ENCODE assay signal across 15 cellular contexts in genomic region chrX:33726281-33727160, GRCh38.
DNase-seq lines count a peak whose midpoint lies in the region; ATAC-seq and TF ChIP-seq lines count a peak whose summit lies in the region.
"Had no signal": no experiment of that assay in that cellular context is flagged by ENCODE, and none has a peak within 500 bp of the region (broad histone marks: within the 10 kb centered on the region; RNA-seq: fewer than 3 reads in every experiment).

No MANE protein-coding gene starts in this region.

- peaks cover 6 to 10% of the 10 kb centered on the region in 2 experiments for H3K4me1 Mint-ChIP-seq in H9
- H3K4me1 Mint-ChIP-seq in chondrocyte (ENCODE audit: low read depth): peaks cover 12% of the 10 kb centered on the region

- no peaks in the 10 kb centered on the region for H4K20me1 ChIP-seq in H9 (ENCODE audit: control insufficient read depth, insufficient read depth, insufficient read length)

- peak overlapping the region; percentile 70 for H3K4me2 ChIP-seq in H9 (ENCODE audit: insufficient read depth, insufficient read length, low read length)

- H3K79me2 ChIP-seq in H9 (ENCODE audit: insufficient read depth, low read length): no peaks in the 10 kb centered on the region

- H3K27me3 ChIP-seq in H9 (ENCODE audit: insufficient read depth, low read length) (peaks cover 2% of the 10 kb centered on the region; the same call in 1 of the 2 replicates), kidney epithelial cell (ENCODE audit: control insufficient read depth, insufficient read depth, low read length) (peaks cover 2% of the 10 kb centered on the region), sigmoid colon (no peaks in the 10 kb centered on the region), adrenal gland (peaks cover 11% of the 10 kb centered on the region)

- no peak overlapping the region for H3T11ph ChIP-seq in H9 (ENCODE audit: low read length)

- H3K9ac ChIP-seq in H9 (ENCODE audit: extremely low read depth, insufficient read length, low read length): no peak overlapping the region

- H3K4me3 ChIP-seq in coronary artery (peak overlapping the region; percentile 59), kidney epithelial cell (ENCODE audit: low read depth, low read length) (peak overlapping the region; percentile 42), sigmoid colon (peak overlapping the region; percentile 25 to 47 (median 42)), adrenal gland (no peak overlapping the region)

- no peak overlapping the region for H2BK5ac ChIP-seq in H9 (ENCODE audit: insufficient read length, low read length)

- H3K9me3 Mint-ChIP-seq in H9 (peaks cover 0 to 29% of the 10 kb centered on the region in 2 experiments; a peak in 3 of 5 replicates), chondrocyte (ENCODE audit: low read depth) (no peaks in the 10 kb centered on the region)
- H3K9me3 Mint-ChIP-seq: CD8-positive, alpha-beta T cell had no signal

- H3K4me3 Mint-ChIP-seq in H9 (peak overlapping the region; percentile 79 to 80), chondrocyte (ENCODE audit: unreplicated experiment) (no peak overlapping the region)
- H3K4me3 Mint-ChIP-seq: activated CD8-positive, alpha-beta T cell treated with anti-CD3 and anti-CD28 coated beads, Interleukin-2, amount 10 ng/mL, durations not matched to agents 7 days and 5 days; activated naive CD8-positive, alpha-beta T cell; CD8-positive, alpha-beta T cell had no signal

- no peak overlapping the region for H2BK12ac ChIP-seq in H9 (ENCODE audit: insufficient read length, low read depth, low read length)

- H3K4me1 ChIP-seq in H9 (ENCODE audit: insufficient read depth, low read length) (no peaks in the 10 kb centered on the region), sigmoid colon (no peaks in the 10 kb centered on the region), adrenal gland (replicated peaks in 1 of 2) (no peaks in the 10 kb centered on the region)

- no peak overlapping the region for H4K8ac ChIP-seq in H9 (replicated peaks; ENCODE audit: insufficient read length, low read depth, low read length)

- H3K27ac ChIP-seq in H9 (ENCODE audit: insufficient read length, low read depth, low read length) (no peak overlapping the region), coronary artery (no peak overlapping the region), sigmoid colon (peak overlapping the region; percentile 25 to 55 (median 52)), adrenal gland (no peak overlapping the region)
- H3K27ac ChIP-seq: epithelial cell of prostate had no signal

- TF ChIP-seq CTCF in H9 (conservative IDR thresholded peaks at IDR 0.05) (no peak), coronary artery (IDR thresholded peaks at IDR 0.05) (no peak), kidney epithelial cell (IDR thresholded peaks at IDR 0.05; ENCODE audit: insufficient read depth, low read length, poor library complexity, severe bottlenecking) (no peak), sigmoid colon (IDR thresholded peaks at IDR 0.05) (no peak), chondrocyte (IDR thresholded peaks at IDR 0.05) (no peak), adrenal gland (IDR thresholded peaks at IDR 0.05) (no peak)

- no peak overlapping the region for H2BK120ac ChIP-seq in H9 (ENCODE audit: low read depth, low read length, poor library complexity, severe bottlenecking)

- no peaks in the 10 kb centered on the region for H3K36me3 ChIP-seq in kidney epithelial cell (ENCODE audit: control insufficient read depth, insufficient read depth, low read length)
- no peaks in the 10 kb centered on the region for H3K36me3 ChIP-seq in sigmoid colon
- H3K36me3 ChIP-seq in adrenal gland (replicated peaks in 1 of 2): no peaks in the 10 kb centered on the region

- no peak overlapping the region for H2BK15ac ChIP-seq in H9 (ENCODE audit: low read depth, low read length)

- no peak overlapping the region for H3K56ac ChIP-seq in H9 (ENCODE audit: insufficient read length, low read depth, low read length)

- H3K27me3 Mint-ChIP-seq in H9 (ENCODE audit: low read depth) (peaks cover 32% of the 10 kb centered on the region), chondrocyte (ENCODE audit: low read depth) (peaks cover 13% of the 10 kb centered on the region)
- H3K27me3 Mint-ChIP-seq: activated naive CD8-positive, alpha-beta T cell had no signal

- DNase-seq in H9: peak; percentile 27
- DNase-seq in coronary artery (ENCODE audit: low spot score): no peak
- no peak for DNase-seq in kidney epithelial cell (ENCODE audit: low read depth)
- DNase-seq in sigmoid colon: peak; percentile 56
- DNase-seq in SIG-M5 (lab: John Stamatoyannopoulos, UW): no peak
- no peak for DNase-seq in chondrocyte (ENCODE audit: low spot score)
- DNase-seq in adrenal gland: no peak
- DNase-seq: activated CD8-positive, alpha-beta T cell treated with anti-CD3 and anti-CD28 coated beads, Interleukin-2, amount 10 ng/mL, durations not matched to agents 7 days and 5 days; CD8-positive, alpha-beta T cell; KG1; NCI-H446; SW 1271 had no signal

- H4K5ac ChIP-seq in H9 (ENCODE audit: insufficient read length, low read depth, low read length): no peak overlapping the region

- TF ChIP-seq POLR2A in sigmoid colon (IDR thresholded peaks at IDR 0.05) (no peak), adrenal gland (IDR thresholded peaks at IDR 0.05) (no peak)

- no peak overlapping the region for H2BK20ac ChIP-seq in H9 (ENCODE audit: low read depth, low read length, poor library complexity, severe bottlenecking)

- no peak overlapping the region for H2AK5ac ChIP-seq in H9 (ENCODE audit: insufficient read length, low read length)

- no peak overlapping the region for H3K18ac ChIP-seq in H9 (ENCODE audit: insufficient read length, low read depth, low read length)

- H3K23me2 ChIP-seq in H9 (ENCODE audit: insufficient read length, low read depth, low read length, poor library complexity, severe bottlenecking): peaks cover 3% of the 10 kb centered on the region

- no peak for ATAC-seq in HG02885 (IDR thresholded peaks at IDR 0.05; ENCODE audit: poor library complexity, unreplicated experiment)
- ATAC-seq: activated CD8-positive, alpha-beta T cell treated with anti-CD3 and anti-CD28 coated beads, Interleukin-2, amount 10 ng/mL, durations not matched to agents 7 days and 5 days; CD8-positive, alpha-beta T cell had no signal

- WGBS in H9 (ENCODE audit: extremely low coverage, insufficient read length, low lambda C conversion rate): no CpG with 5 or more reads among the region's 45 CpGs
- 14 to 43% methylated on average over 45 of the region's 45 CpGs for WGBS in sigmoid colon, 2 donors
- WGBS in adrenal gland, 4 donors: 18 to 43% (median 20%) methylated on average over 23 to 45 of the region's 45 CpGs

- intact Hi-C loops in sigmoid colon (cut with DNase I) (no loop called here), adrenal gland (cut with DNase I) (no loop called here)

- no peak overlapping the region for H3K23ac ChIP-seq in H9 (ENCODE audit: insufficient read length, low read depth, low read length)

- H3K27ac Mint-ChIP-seq in H9 (no peak overlapping the region), chondrocyte (ENCODE audit: unreplicated experiment) (no peak overlapping the region)
- H3K27ac Mint-ChIP-seq: activated CD8-positive, alpha-beta T cell treated with anti-CD3 and anti-CD28 coated beads, Interleukin-2, amount 10 ng/mL, durations not matched to agents 7 days and 5 days; activated naive CD8-positive, alpha-beta T cell; CD8-positive, alpha-beta T cell had no signal

- H3K14ac ChIP-seq in H9 (ENCODE audit: insufficient read depth, low read length): no peak overlapping the region

- H3K36me3 Mint-ChIP-seq in H9 (ENCODE audit: insufficient read depth in 1 of 3, low read depth in 3 of 3) (no peaks in the 10 kb centered on the region), chondrocyte (ENCODE audit: low read depth) (no peaks in the 10 kb centered on the region)
- H3K36me3 Mint-ChIP-seq: activated naive CD8-positive, alpha-beta T cell; CD8-positive, alpha-beta T cell had no signal

- no peaks in the 10 kb centered on the region for H3K79me1 ChIP-seq in H9 (ENCODE audit: insufficient read depth, low read depth, low read length, poor library complexity, severe bottlenecking)

- H4K91ac ChIP-seq in H9 (ENCODE audit: insufficient read length, low read depth, low read length): no peak overlapping the region

- H3K4ac ChIP-seq in H9 (ENCODE audit: low read depth, low read length): no peak overlapping the region

- no peak for TF ChIP-seq EP300 in sigmoid colon (IDR thresholded peaks at IDR 0.05)

- H3K9me3 ChIP-seq in H9 (ENCODE audit: control insufficient read depth, low read depth, low read length) (no peaks in the 10 kb centered on the region), sigmoid colon (no peaks in the 10 kb centered on the region), adrenal gland (replicated peaks in 1 of 3) (no peaks in the 10 kb centered on the region)

- no peak overlapping the region for H2AFZ ChIP-seq in H9 (ENCODE audit: low read length)

Comparison
In these comparisons a context has a peak if more than half of its experiments do, and no peak if none do; other contexts are left out.
1. DNase-seq: peak in H9 (single experiment) and sigmoid colon (single experiment); none in coronary artery (single experiment), kidney epithelial cell (single experiment), SIG-M5 (single experiment), chondrocyte (single experiment) and adrenal gland (0 of 7).
2. H3K27ac ChIP-seq: peak in sigmoid colon (4 of 4); none in H9 (single experiment), coronary artery (0 of 2) and adrenal gland (0 of 5).
3. H3K4me3 ChIP-seq: peak in coronary artery (single experiment), kidney epithelial cell (single experiment) and sigmoid colon (4 of 4); none in adrenal gland (0 of 4).